In genomic region chr11:2914475-2915195, GRCh38 we compare ENCODE assay signal across 18 cellular contexts. TPM values are rescaled to one million over a fixed set of nuclear protein-coding genes. Genes with fewer than 3 reads are reported as not detected.
DNase-seq lines count a peak whose midpoint lies in the region; ATAC-seq, FAIRE-seq and TF ChIP-seq lines count a peak whose summit lies in the region.
"Had no signal": no experiment of that assay in that cellular context is flagged by ENCODE, and none has a peak within 500 bp of the region (broad histone marks: within the 10 kb centered on the region; RNA-seq: fewer than 3 reads in every experiment).

No MANE protein-coding gene starts in this region.

- H3K9me3 ChIP-seq in K562 (replicated peaks; ENCODE audit: control insufficient read depth, insufficient read depth, low read depth, low read length): no peaks in the 10 kb centered on the region
- H3K9me3 ChIP-seq in HAP-1: no peaks in the 10 kb centered on the region
- H3K9me3 ChIP-seq: esophagus squamous epithelium, spleen had no signal

- peaks cover 14 to 82% of the 10 kb centered on the region in 2 experiments; a peak in 4 of 5 replicates for H3K4me1 ChIP-seq in K562 (replicated peaks in 1 of 2; ENCODE audit: control insufficient read depth in 2 of 2, insufficient read depth in 2 of 2, low read length in 2 of 2)
- no peaks in the 10 kb centered on the region for H3K4me1 ChIP-seq in HAP-1

- no peaks in the 10 kb centered on the region for H3K27me3 ChIP-seq in K562 (ENCODE audit: control insufficient read depth in 2 of 2, insufficient read depth in 2 of 2, low read length in 2 of 2)
- H3K27me3 ChIP-seq in HAP-1 (ENCODE audit: low read depth): no peaks in the 10 kb centered on the region
- H3K27me3 ChIP-seq: hepatocyte had no signal

- POLR2A ChIA-PET in K562 (lab: Yijun Ruan, JAX): interaction anchor here (0.6 to 1.4 kb wide), 4 partner anchors 9 to 327 kb away, joined by 3 to 6 read pairs (median 4); no protein-coding TSS in a partner anchor

- no peak for TF ChIP-seq CTCF in K562 (IDR thresholded peaks at IDR 0.05 in 2 of 3, conservative IDR thresholded peaks at IDR 0.05 in 1 of 3; ENCODE audit: insufficient read depth in 2 of 3, low read depth in 1 of 3, low read length in 3 of 3)

- in situ Hi-C loops in K562 (cut with MboI): no loop called here
- in situ Hi-C loops in HAP-1 (cut with MboI; ENCODE audit: low sequenced_read_pairs): no loop called here

- FAIRE-seq in K562 (lab: Jason Lieb, UNC): no peak
- FAIRE-seq: astrocyte, GM19239 had no signal

- intact Hi-C loops in K562 (cut with micrococcal nuclease): no loop called here

- no peak for TF ChIP-seq POLR2A in K562 (conservative IDR thresholded peaks at IDR 0.05)

- ATAC-seq in K562 (no peak), GM21515 (IDR thresholded peaks at IDR 0.05; ENCODE audit: unreplicated experiment) (no peak)
- ATAC-seq: stimulated activated naive CD8-positive, alpha-beta T cell treated with anti-CD3 and anti-CD28 coated beads, Interleukin-15, Interleukin-2, amounts not matched to agents 100 U/mL and 50 U/mL, for 24 hours; WTC11 had no signal

- H3K27ac ChIP-seq in K562 (ENCODE audit: extremely low read depth, low read depth, low read length): no peak overlapping the region
- H3K27ac ChIP-seq: hepatocyte, parathyroid adenoma, spleen had no signal

- no peaks in the 10 kb centered on the region for H3K79me2 ChIP-seq in K562 (ENCODE audit: control insufficient read depth, insufficient read depth, low read length)
- H3K79me2 ChIP-seq: hepatocyte, parathyroid adenoma had no signal

- no peak overlapping the region for H2AFZ ChIP-seq in K562 (ENCODE audit: low read depth, low read length)
- H2AFZ ChIP-seq: hepatocyte, parathyroid adenoma had no signal

- H3K4me2 ChIP-seq in K562 (ENCODE audit: insufficient read depth, low read length): no peak overlapping the region
- H3K4me2 ChIP-seq: hepatocyte had no signal

- no peak for TF ChIP-seq EP300 in K562 (IDR thresholded peaks at IDR 0.05; ENCODE audit: low read length)

- no peaks in the 10 kb centered on the region for H4K20me1 ChIP-seq in K562 (replicated peaks; ENCODE audit: control insufficient read depth, insufficient read depth, low read length)

- H3K9ac ChIP-seq in K562 (ENCODE audit: insufficient read depth in 1 of 2, low read depth in 2 of 2, low read length in 2 of 2): peak overlapping the region in 1 of 2 experiments; percentile 40; a peak in 2 of 4 replicates
- H3K9ac ChIP-seq: parathyroid adenoma had no signal

- TF ChIP-seq RAD21 in K562 (CRISPR knock-in tag; conservative IDR thresholded peaks at IDR 0.05 in 1 of 2, IDR thresholded peaks at IDR 0.05 in 1 of 2): no peak

- no peak overlapping the region for H3K4me3 ChIP-seq in K562
- H3K4me3 ChIP-seq in HAP-1: no peak overlapping the region
- H3K4me3 ChIP-seq: esophagus squamous epithelium, hepatocyte, spleen had no signal

- H3K36me3 ChIP-seq in K562 (ENCODE audit: control insufficient read depth, insufficient read depth, low read length): no peaks in the 10 kb centered on the region
- H3K36me3 ChIP-seq in HAP-1 (replicated peaks): no peaks in the 10 kb centered on the region
- H3K36me3 ChIP-seq: esophagus squamous epithelium, spleen had no signal

- H3K9me1 ChIP-seq in K562 (ENCODE audit: control insufficient read depth, insufficient read depth, low read length): no peaks in the 10 kb centered on the region

- no TSS peak for BruUV-seq in K562 (replicated peaks; lab: Mats Ljungman, UMichigan)

- CTCF ChIA-PET in K562 (lab: Yijun Ruan, JAX; ENCODE audit: low intra/inter-chr PET ratio): interaction anchor here (0.6 kb wide), 1 partner anchor 372 kb away, joined by 3 read pairs; no protein-coding TSS in a partner anchor

- 65% methylated on average over 15 of the region's 18 CpGs for WGBS in K562 (ENCODE audit: insufficient coverage, low coverage, missing lambda C conversion rate)

- DNase-seq in DMS79 treated with DMSO at 0.1 percent for 48 hours (lab: John Stamatoyannopoulos, UW): peak; percentile 44
- peak; percentile 49 for DNase-seq in NCI-H1092 (lab: John Stamatoyannopoulos, UW)
- no peak for DNase-seq in K562 (ENCODE audit: extremely low read depth in 1 of 4, low spot score in 3 of 4)
- DNase-seq in myocyte (ENCODE audit: low read depth): peak; percentile 70
- DNase-seq in stimulated activated CD4-positive, alpha-beta T cell treated with anti-CD3 and anti-CD28 coated beads, Interleukin-4, amount 100 ng/mL, for 24 hours: no peak
- no peak for DNase-seq in activated CD4-positive, alpha-beta T cell treated with anti-CD3 and anti-CD28 coated beads, Interleukin-2, amount 50 U/mL, for 1 hour
- no peak for DNase-seq in HAP-1 (ENCODE audit: low spot score in 2 of 2)
- DNase-seq: activated gamma-delta T cell; dermis blood vessel endothelial cell; esophagus squamous epithelium; spleen; stimulated activated naive CD8-positive, alpha-beta T cell treated with anti-CD3 and anti-CD28 coated beads, Interleukin-15, Interleukin-2, amounts not matched to agents 100 U/mL and 50 U/mL, for 24 hours had no signal

TF ChIP-seq in K562, 482 proteins besides CTCF, POLR2A, EP300 and RAD21:
- TF ChIP-seq POLR2G (IDR thresholded peaks at IDR 0.05; ENCODE audit: low read depth, low read length) (peak; percentile 22; the same call in 1 of the 2 replicates), SMARCB1 (IDR thresholded peaks at IDR 0.05; ENCODE audit: insufficient read length, low read depth) (no peak)

RNA-seq across cellular contexts. Expression of gene PHLDA2, which starts 14.6 kb away (rescaled TPM):
- total RNA-seq in K562 (2011; cell fraction: chromatin; rRNA removed; ENCODE audit: low replicate concordance): 3.2 and 7.8 TPM in 2 replicates
- total RNA-seq in K562 (2011; cell fraction: nucleolus; rRNA removed): 13.6 and 14.7 TPM in 2 replicates
- total RNA-seq in K562 (2011; cell fraction: nucleoplasm; rRNA removed): 5.4 and 5.7 TPM in 2 replicates
- total RNA-seq in K562 (2014; rRNA removed) (14.8 and 26.2 TPM in 2 replicates), K562 (2014; rRNA removed; fragmentation: Illumina TruSeq; extraction: Trizol) (0.70 and 0.76 TPM in 2 replicates), K562 (2015; rRNA removed; fragmentation: Illumina TruSeq; extraction: Trizol) (5.7 and 6.3 TPM in 2 replicates), K562 (2021) (42.4 and 43.2 TPM in 2 replicates), myocyte (1.7 and 4.7 TPM in 2 replicates)
- polyA plus RNA-seq in K562 (2011; rRNA removed) (4.7 and 4.9 TPM in 2 replicates), K562 (2014; fragmentation: Illumina TruSeq; extraction: Trizol) (4.0 and 24.8 TPM in 2 replicates), K562 (2014; fragmentation: Nextera tagmentation; extraction: Ambion mirVana) (under 1 TPM; 0.43 to 0.87 TPM), K562 (2014; rRNA removed) (33.6 and 37.8 TPM in 2 replicates)
- 19.3 and 101 TPM in 2 replicates for polyA plus RNA-seq in K562 (2011; cell fraction: cytosol; rRNA removed)
- 10.5 and 21.0 TPM in 2 replicates for polyA plus RNA-seq in K562 (2011; cell fraction: nucleus; rRNA removed)
- 26.8 and 31.0 TPM in 2 replicates for polyA plus RNA-seq in K562 (2012)
- polyA minus RNA-seq in K562 (2011; rRNA and poly(A)+ RNA removed): 0.84 and 1.1 TPM in 2 replicates
- polyA minus RNA-seq in K562 (2011; cell fraction: cytosol; rRNA and poly(A)+ RNA removed): 14.8 and 27.2 TPM in 2 replicates
- 11.8 and 14.1 TPM in 2 replicates for polyA minus RNA-seq in K562 (2011; cell fraction: nucleus; rRNA and poly(A)+ RNA removed)
- 32.3 TPM for polyA plus RNA-seq in myocyte (2012)

RNA-seq across cellular contexts. Expression of gene CDKN1C, which starts 29.1 kb away (rescaled TPM):
- total RNA-seq in K562 (2011; cell fraction: chromatin; rRNA removed; ENCODE audit: low replicate concordance): 7.1 and 13.9 TPM in 2 replicates
- 20.5 and 24.5 TPM in 2 replicates for total RNA-seq in K562 (2011; cell fraction: nucleolus; rRNA removed)
- total RNA-seq in K562 (2011; cell fraction: nucleoplasm; rRNA removed): 10.9 and 11.1 TPM in 2 replicates
- total RNA-seq in K562 (2014; rRNA removed) (19.2 and 23.5 TPM in 2 replicates), K562 (2014; rRNA removed; fragmentation: Illumina TruSeq; extraction: Trizol) (3.5 and 4.0 TPM in 2 replicates), K562 (2015; rRNA removed; fragmentation: Illumina TruSeq; extraction: Trizol) (2.8 and 3.5 TPM in 2 replicates), K562 (2021) (21.1 and 21.9 TPM in 2 replicates), myocyte (274 and 533 TPM in 2 replicates)
- polyA plus RNA-seq in K562 (2011; rRNA removed) (9.2 and 17.4 TPM in 2 replicates), K562 (2014; fragmentation: Illumina TruSeq; extraction: Trizol) (3.9 and 5.2 TPM in 2 replicates), K562 (2014; fragmentation: Nextera tagmentation; extraction: Ambion mirVana) (10 to 100 TPM in 1 of 2 experiments, 1 to 10 TPM in 1; 9.3 to 18.7 TPM), K562 (2014; rRNA removed) (11.0 and 13.0 TPM in 2 replicates)
- polyA plus RNA-seq in K562 (2011; cell fraction: cytosol; rRNA removed): 12.9 and 29.1 TPM in 2 replicates
- polyA plus RNA-seq in K562 (2011; cell fraction: nucleus; rRNA removed): 25.4 and 25.7 TPM in 2 replicates
- 10.9 and 13.2 TPM in 2 replicates for polyA plus RNA-seq in K562 (2012)
- 4.8 and 6.4 TPM in 2 replicates for polyA minus RNA-seq in K562 (2011; rRNA and poly(A)+ RNA removed)
- 11.8 and 22.5 TPM in 2 replicates for polyA minus RNA-seq in K562 (2011; cell fraction: cytosol; rRNA and poly(A)+ RNA removed)
- polyA minus RNA-seq in K562 (2011; cell fraction: nucleus; rRNA and poly(A)+ RNA removed): 7.5 and 8.9 TPM in 2 replicates
- polyA plus RNA-seq in myocyte (2012): 93.8 TPM

Comparison
In these comparisons a context has a peak if more than half of its experiments do, and no peak if none do; other contexts are left out.
1. DNase-seq: peak in DMS79 treated with DMSO at 0.1 percent for 48 hours (single experiment), NCI-H1092 (single experiment) and myocyte (single experiment); none in K562 (0 of 4), stimulated activated CD4-positive, alpha-beta T cell treated with anti-CD3 and anti-CD28 coated beads, Interleukin-4, amount 100 ng/mL, for 24 hours (single experiment), activated CD4-positive, alpha-beta T cell treated with anti-CD3 and anti-CD28 coated beads, Interleukin-2, amount 50 U/mL, for 1 hour (single experiment) and HAP-1 (0 of 2).
2. RNA of gene CDKN1C, which starts 29.1 kb away (total RNA-seq): 274 to 533 TPM in myocyte; 2.8 to 24.5 TPM in K562; every median in the first group is over 10 times any median in the second.